12 cellular contexts compared by ENCODE assay signal in genomic region chr1:206575894-206576737, GRCh38. TPM values are rescaled to one million over a fixed set of nuclear protein-coding genes. Genes with fewer than 3 reads are reported as not detected.
DNase-seq lines count a peak whose midpoint lies in the region; ATAC-seq and TF ChIP-seq lines count a peak whose summit lies in the region.
"Had no signal": no experiment of that assay in that cellular context is flagged by ENCODE, and none has a peak within 500 bp of the region (broad histone marks: within the 10 kb centered on the region; RNA-seq: fewer than 3 reads in every experiment).

No MANE protein-coding gene starts in this region.

- H3K4me2 ChIP-seq in BLaER1 treated with 17β-estradiol and CSF1 and Interleukin-3, amounts not matched to agents 10 nM and 100 nM = peak overlapping the region; percentile 87 to 99 (median 96)

- ATAC-seq in GM21390 (IDR thresholded peaks at IDR 0.05; ENCODE audit: unreplicated experiment) (no peak), mucosa of descending colon (no peak), HG02678 (IDR thresholded peaks at IDR 0.05; ENCODE audit: unreplicated experiment) (no peak)

- peak overlapping the region; percentile 93 to 99 (median 96) for H3K27ac Mint-ChIP-seq in IgD-negative memory B cell
- H3K27ac Mint-ChIP-seq in activated T-helper 1 cell treated with anti-CD3 and anti-CD28 coated beads, Interleukin-12 subunit alpha, Interleukin-12 subunit beta, Interleukin-2, Interleukin-4 antibody, amounts not matched to agents 30 ng/mL and 10 ng/mL and 1 ng/mL, durations not matched to agents 14 hours and 24 hours and 36 hours = peak overlapping the region; percentile 100

- no peaks in the 10 kb centered on the region for H3K27me3 ChIP-seq in BLaER1 treated with 17β-estradiol and CSF1 and Interleukin-3, amounts not matched to agents 10 nM and 100 nM
- no peaks in the 10 kb centered on the region for H3K27me3 ChIP-seq in mononuclear cell (ENCODE audit: insufficient read depth, low read length)
- H3K27me3 ChIP-seq: uterus had no signal

- H3K36me3 ChIP-seq in BLaER1 treated with 17β-estradiol and CSF1 and Interleukin-3, amounts not matched to agents 10 nM and 100 nM = peaks cover 21 to 65% (median 32%) of the 10 kb centered on the region in 11 experiments; a peak in 21 of 22 replicates
- H3K36me3 ChIP-seq in mucosa of descending colon (ENCODE audit: low read depth) = no peaks in the 10 kb centered on the region
- H3K36me3 ChIP-seq: uterus had no signal

- no peak for TF ChIP-seq CTCF in mucosa of descending colon (IDR thresholded peaks at IDR 0.05)

- peak overlapping the region; percentile 82 to 97 (median 95) for H3K27ac ChIP-seq in BLaER1 treated with 17β-estradiol and CSF1 and Interleukin-3, amounts not matched to agents 10 nM and 100 nM

- H3K9ac ChIP-seq in BLaER1 treated with 17β-estradiol and CSF1 and Interleukin-3, amounts not matched to agents 10 nM and 100 nM = peak overlapping the region; percentile 73 to 84 (median 79)

- no peaks in the 10 kb centered on the region for H3K9me3 Mint-ChIP-seq in IgD-negative memory B cell
- no peaks in the 10 kb centered on the region for H3K9me3 Mint-ChIP-seq in activated T-helper 1 cell treated with anti-CD3 and anti-CD28 coated beads, Interleukin-12 subunit alpha, Interleukin-12 subunit beta, Interleukin-2, Interleukin-4 antibody, amounts not matched to agents 30 ng/mL and 10 ng/mL and 1 ng/mL, durations not matched to agents 14 hours and 24 hours and 36 hours

- H3K4me3 ChIP-seq in BLaER1 treated with 17β-estradiol and CSF1 and Interleukin-3, amounts not matched to agents 10 nM and 100 nM = peak overlapping the region in 6 of 10 experiments; percentile 8 to 45 (median 28); a peak in 11 of 20 replicates
- H3K4me3 ChIP-seq in mononuclear cell (ENCODE audit: low read length) = peak overlapping the region; percentile 7
- no peak overlapping the region for H3K4me3 ChIP-seq in mucosa of descending colon
- H3K4me3 ChIP-seq: uterus had no signal

- peaks cover 94 to 100% (median 99%) of the 10 kb centered on the region in 10 experiments for H3K4me1 ChIP-seq in BLaER1 treated with 17β-estradiol and CSF1 and Interleukin-3, amounts not matched to agents 10 nM and 100 nM
- H3K4me1 ChIP-seq in mononuclear cell (ENCODE audit: insufficient read depth, low read length) (peaks cover 100% of the 10 kb centered on the region), mucosa of descending colon (ENCODE audit: low read depth) (peaks cover 7% of the 10 kb centered on the region)
- H3K4me1 ChIP-seq: uterus had no signal

- H3K4me1 Mint-ChIP-seq in IgD-negative memory B cell = peaks cover 68 to 89% (median 76%) of the 10 kb centered on the region in 3 donors
- H3K4me1 Mint-ChIP-seq in activated T-helper 1 cell treated with anti-CD3 and anti-CD28 coated beads, Interleukin-12 subunit alpha, Interleukin-12 subunit beta, Interleukin-2, Interleukin-4 antibody, amounts not matched to agents 30 ng/mL and 10 ng/mL and 1 ng/mL, durations not matched to agents 14 hours and 24 hours and 36 hours (ENCODE audit: low read depth) = peaks cover 97% of the 10 kb centered on the region

- no peaks in the 10 kb centered on the region for H3K27me3 Mint-ChIP-seq in IgD-negative memory B cell
- no peaks in the 10 kb centered on the region for H3K27me3 Mint-ChIP-seq in activated T-helper 1 cell treated with anti-CD3 and anti-CD28 coated beads, Interleukin-12 subunit alpha, Interleukin-12 subunit beta, Interleukin-2, Interleukin-4 antibody, amounts not matched to agents 30 ng/mL and 10 ng/mL and 1 ng/mL, durations not matched to agents 14 hours and 24 hours and 36 hours (ENCODE audit: insufficient read depth)

- intact Hi-C loops in activated T-helper 1 cell treated with anti-CD3 and anti-CD28 coated beads, Interleukin-12 subunit alpha, Interleukin-12 subunit beta, Interleukin-2, Interleukin-4 antibody, amounts not matched to agents 30 ng/mL and 10 ng/mL and 1 ng/mL, durations not matched to agents 14 hours and 24 hours and 36 hours (cut with micrococcal nuclease) = loop anchor here (1.0 kb wide), 1 partner anchor 10 kb away; no protein-coding TSS in a partner anchor
- intact Hi-C loops in mucosa of descending colon (cut with DNase I, micrococcal nuclease) = no loop called here

- H4K20me1 ChIP-seq in BLaER1 treated with 17β-estradiol and CSF1 and Interleukin-3, amounts not matched to agents 10 nM and 100 nM = peaks cover 0 to 17% (median 0%) of the 10 kb centered on the region in 11 experiments; a peak in 1 of 22 replicates

- no peak for DNase-seq in activated T-helper 1 cell treated with anti-CD3 and anti-CD28 coated beads, Interleukin-12 subunit alpha, Interleukin-12 subunit beta, Interleukin-2, Interleukin-4 antibody, amounts not matched to agents 30 ng/mL and 10 ng/mL and 1 ng/mL, durations not matched to agents 14 hours and 24 hours and 36 hours (ENCODE audit: low spot score)
- no peak for DNase-seq in mucosa of descending colon
- DNase-seq in NOMO-1 treated with dmso at 0.1 percent for 144 hours (lab: John Stamatoyannopoulos, UW; ENCODE audit: unreplicated experiment) = no peak
- DNase-seq: DMS 273 treated with DMSO at 0.1 percent for 48 hours; kidney glomerular epithelial cell; stimulated activated CD4-positive, alpha-beta T cell treated with anti-CD3 and anti-CD28 coated beads, Interleukin-15, amount 100 ng/mL, for 24 hours; uterus had no signal

- H3K4me3 Mint-ChIP-seq in IgD-negative memory B cell = peak overlapping the region; percentile 72 to 91 (median 79)
- peak overlapping the region; percentile 70 for H3K4me3 Mint-ChIP-seq in activated T-helper 1 cell treated with anti-CD3 and anti-CD28 coated beads, Interleukin-12 subunit alpha, Interleukin-12 subunit beta, Interleukin-2, Interleukin-4 antibody, amounts not matched to agents 30 ng/mL and 10 ng/mL and 1 ng/mL, durations not matched to agents 14 hours and 24 hours and 36 hours

- peaks cover 1% of the 10 kb centered on the region for H3K36me3 Mint-ChIP-seq in IgD-negative memory B cell
- H3K36me3 Mint-ChIP-seq in activated T-helper 1 cell treated with anti-CD3 and anti-CD28 coated beads, Interleukin-12 subunit alpha, Interleukin-12 subunit beta, Interleukin-2, Interleukin-4 antibody, amounts not matched to agents 30 ng/mL and 10 ng/mL and 1 ng/mL, durations not matched to agents 14 hours and 24 hours and 36 hours (ENCODE audit: low read depth) = peaks cover 74% of the 10 kb centered on the region

- H3K9me3 ChIP-seq in BLaER1 treated with 17β-estradiol and CSF1 and Interleukin-3, amounts not matched to agents 10 nM and 100 nM (replicated peaks in 1 of 11) = no peaks in the 10 kb centered on the region
- H3K9me3 ChIP-seq in mononuclear cell (ENCODE audit: low read depth, low read length) = no peaks in the 10 kb centered on the region
- H3K9me3 ChIP-seq in mucosa of descending colon = no peaks in the 10 kb centered on the region
- H3K9me3 ChIP-seq: uterus had no signal

RNA-seq across cellular contexts. Expression of gene EIF2D, which starts 36.1 kb away (rescaled TPM):
- polyA plus RNA-seq in IgD-negative memory B cell = 40.4 TPM
- 89.1 and 101 TPM in 2 replicates for total RNA-seq in activated T-helper 1 cell treated with anti-CD3 and anti-CD28 coated beads, Interleukin-12 subunit alpha, Interleukin-12 subunit beta, Interleukin-2, Interleukin-4 antibody, amounts not matched to agents 30 ng/mL and 10 ng/mL and 1 ng/mL, durations not matched to agents 14 hours and 24 hours and 36 hours
- total RNA-seq in mononuclear cell = 38.3 TPM
- total RNA-seq in mucosa of descending colon = 10 to 100 TPM; 36.8 to 47.8 (median 43.9) TPM

RNA-seq across cellular contexts. Expression of gene DYRK3, which starts 59.2 kb away (rescaled TPM):
- polyA plus RNA-seq in IgD-negative memory B cell = 0.31 TPM
- 22.1 and 23.3 TPM in 2 replicates for total RNA-seq in activated T-helper 1 cell treated with anti-CD3 and anti-CD28 coated beads, Interleukin-12 subunit alpha, Interleukin-12 subunit beta, Interleukin-2, Interleukin-4 antibody, amounts not matched to agents 30 ng/mL and 10 ng/mL and 1 ng/mL, durations not matched to agents 14 hours and 24 hours and 36 hours
- total RNA-seq in mononuclear cell (1.5 TPM), mucosa of descending colon (1 to 10 TPM in 2 of 3 donors, under 1 TPM in 1; 0.61 to 4.7 (median 1.4) TPM)
